In genomic region chr17:42779942-42780815, GRCh38 we compare ENCODE assay signal across 1 cellular context.
A peak's percentile ranks its signal among the peaks of the same experiment; 100 is the strongest.
TF ChIP-seq lines count a peak whose summit lies in the region.

Gene WNK4 (plus strand): TSS chr17:42780610. CDS start chr17:42780699, 89 bp downstream.

TF ChIP-seq in HepG2, 621 proteins besides CTCF, POLR2A, EP300 and RAD21 (continued from another document and continues in another):
- TF ChIP-seq ZNF549 (CRISPR knock-in tag; IDR thresholded peaks at IDR 0.05): no peak
- 0 out of 2 replicates have a peak, but pooled peaks have one; percentile 57 for TF ChIP-seq TP53 (CRISPR knock-in tag; conservative IDR thresholded peaks at IDR 0.05)
- peak; percentile 85; the same call in 1 of the 2 replicates for TF ChIP-seq ZNF816 (CRISPR knock-in tag; IDR thresholded peaks at IDR 0.05; ENCODE audit: borderline replicate concordance)
- TF ChIP-seq ZNF256 (CRISPR knock-in tag; conservative IDR thresholded peaks at IDR 0.05): 0 out of 2 replicates have a peak, but pooled peaks have one; percentile 25
- TF ChIP-seq PHF21A (CRISPR knock-in tag; IDR thresholded peaks at IDR 0.05): peak; percentile 89
- TF ChIP-seq POGZ (CRISPR knock-in tag; IDR thresholded peaks at IDR 0.05): peak; percentile 67
- TF ChIP-seq MBD4 (IDR thresholded peaks at IDR 0.05; ENCODE audit: borderline replicate concordance, low read length): no peak
- TF ChIP-seq ZNF720 (CRISPR knock-in tag; IDR thresholded peaks at IDR 0.05): no peak; the same call in 1 of the 2 replicates
- peak; percentile 92 for TF ChIP-seq ZNF792 (CRISPR knock-in tag; IDR thresholded peaks at IDR 0.05)
- TF ChIP-seq HBP1 (CRISPR knock-in tag; IDR thresholded peaks at IDR 0.05; ENCODE audit: low read depth): peak; percentile 58
- peak; percentile 78; the same call in 1 of the 2 replicates for TF ChIP-seq ARNTL (CRISPR knock-in tag; IDR thresholded peaks at IDR 0.05)
- TF ChIP-seq GTF2F1 (IDR thresholded peaks at IDR 0.05; ENCODE audit: low read length): no peak
- TF ChIP-seq ZIK1 (CRISPR knock-in tag; IDR thresholded peaks at IDR 0.05; ENCODE audit: borderline replicate concordance, low read depth): no peak
- peak; percentile 97 for TF ChIP-seq ZNF772 (CRISPR knock-in tag; IDR thresholded peaks at IDR 0.05)
- TF ChIP-seq ASH2L (IDR thresholded peaks at IDR 0.05; ENCODE audit: insufficient read length, low read depth, low read length): peak; percentile 81
- TF ChIP-seq FOXM1 (CRISPR knock-in tag; IDR thresholded peaks at IDR 0.05): no peak
- TF ChIP-seq GTF3A (CRISPR knock-in tag; conservative IDR thresholded peaks at IDR 0.05): 0 out of 2 replicates have a peak, but pooled peaks have one; percentile 24
- TF ChIP-seq ZNF672 (CRISPR knock-in tag; IDR thresholded peaks at IDR 0.05): no peak
- TF ChIP-seq NR2F6 (IDR thresholded peaks at IDR 0.05): peak; percentile 63
- peak; percentile 77; the same call in 1 of the 2 replicates for TF ChIP-seq NR2F6 (CRISPR knock-in tag; IDR thresholded peaks at IDR 0.05)
- TF ChIP-seq SKIL (CRISPR knock-in tag; IDR thresholded peaks at IDR 0.05; ENCODE audit: borderline replicate concordance): peak; percentile 91
- TF ChIP-seq MAFG (CRISPR knock-in tag; IDR thresholded peaks at IDR 0.05): no peak
- peak; percentile 68; the same call in 1 of the 2 replicates for TF ChIP-seq FOXC1 (CRISPR knock-in tag; IDR thresholded peaks at IDR 0.05; ENCODE audit: borderline replicate concordance)
- peak; percentile 96 for TF ChIP-seq WIZ (CRISPR knock-in tag; IDR thresholded peaks at IDR 0.05)
- no peak; the same call in 1 of the 2 replicates for TF ChIP-seq NFKB2 (CRISPR knock-in tag; IDR thresholded peaks at IDR 0.05; ENCODE audit: borderline replicate concordance)
- peak; percentile 79 for TF ChIP-seq HOXA3 (CRISPR knock-in tag; IDR thresholded peaks at IDR 0.05)
- no peak for TF ChIP-seq BCLAF1 (IDR thresholded peaks at IDR 0.05)
- peak; percentile 88 for TF ChIP-seq MLX (CRISPR knock-in tag; IDR thresholded peaks at IDR 0.05)
- TF ChIP-seq RAD51 (IDR thresholded peaks at IDR 0.05; ENCODE audit: borderline replicate concordance): no peak
- peak; percentile 72 for TF ChIP-seq ELF1 (CRISPR knock-in tag; IDR thresholded peaks at IDR 0.05)
- TF ChIP-seq FOXK1 (CRISPR knock-in tag; IDR thresholded peaks at IDR 0.05; ENCODE audit: borderline replicate concordance, low read depth): peak; percentile 77
- TF ChIP-seq NFIB (CRISPR knock-in tag; IDR thresholded peaks at IDR 0.05; ENCODE audit: borderline replicate concordance): no peak
- peak; percentile 90 for TF ChIP-seq ZNF878 (CRISPR knock-in tag; IDR thresholded peaks at IDR 0.05)
- TF ChIP-seq JDP2 (CRISPR knock-in tag; IDR thresholded peaks at IDR 0.05; ENCODE audit: borderline replicate concordance): no peak
- TF ChIP-seq PAWR (CRISPR knock-in tag; IDR thresholded peaks at IDR 0.05; ENCODE audit: borderline replicate concordance): no peak
- no peak for TF ChIP-seq SMAD1 (CRISPR knock-in tag; IDR thresholded peaks at IDR 0.05; ENCODE audit: borderline replicate concordance, low read depth)
- TF ChIP-seq NFRKB (IDR thresholded peaks at IDR 0.05): no peak
- TF ChIP-seq TERF1 (CRISPR knock-in tag; IDR thresholded peaks at IDR 0.05): no peak; the same call in 1 of the 2 replicates
- no peak for TF ChIP-seq ZMYM2 (CRISPR knock-in tag; IDR thresholded peaks at IDR 0.05)
- TF ChIP-seq ZNF460 (CRISPR knock-in tag; IDR thresholded peaks at IDR 0.05; ENCODE audit: borderline replicate concordance): no peak; the same call in 1 of the 2 replicates
- TF ChIP-seq MTERF4 (CRISPR knock-in tag; IDR thresholded peaks at IDR 0.05): peak; percentile 97
- TF ChIP-seq ZNF570 (CRISPR knock-in tag; IDR thresholded peaks at IDR 0.05; ENCODE audit: borderline replicate concordance): 0 out of 2 replicates have a peak, but pooled peaks have one; percentile 12
- TF ChIP-seq JUN (CRISPR knock-in tag; IDR thresholded peaks at IDR 0.05): no peak
- TF ChIP-seq ZNF124 (CRISPR knock-in tag; IDR thresholded peaks at IDR 0.05): no peak; the same call in 1 of the 2 replicates
- peak; percentile 10; the same call in 1 of the 2 replicates for TF ChIP-seq ZNF768 (CRISPR knock-in tag; IDR thresholded peaks at IDR 0.05)
- 0 out of 2 replicates have a peak, but pooled peaks have one; percentile 3 for TF ChIP-seq SALL2 (CRISPR knock-in tag; IDR thresholded peaks at IDR 0.05)
- peak; percentile 95 for TF ChIP-seq RXRB (CRISPR knock-in tag; IDR thresholded peaks at IDR 0.05; ENCODE audit: borderline replicate concordance)
- peak; percentile 69 for TF ChIP-seq NR2C2 (CRISPR knock-in tag; IDR thresholded peaks at IDR 0.05; ENCODE audit: borderline replicate concordance)
- TF ChIP-seq BORCS8-MEF2B (CRISPR knock-in tag; IDR thresholded peaks at IDR 0.05): peak; percentile 70; the same call in 1 of the 2 replicates
- TF ChIP-seq HOXD1 (CRISPR knock-in tag; IDR thresholded peaks at IDR 0.05): no peak
- TF ChIP-seq ZNF251 (CRISPR knock-in tag; IDR thresholded peaks at IDR 0.05): no peak
- TF ChIP-seq NBN (conservative IDR thresholded peaks at IDR 0.05): no peak
- peak; percentile 56; the same call in 1 of the 2 replicates for TF ChIP-seq DR1 (CRISPR knock-in tag; IDR thresholded peaks at IDR 0.05)
- no peak; the same call in 1 of the 2 replicates for TF ChIP-seq SIX4 (CRISPR knock-in tag; IDR thresholded peaks at IDR 0.05)
- TF ChIP-seq HNRNPL (IDR thresholded peaks at IDR 0.05; ENCODE audit: low read depth, low read length): peak; percentile 64; the same call in 1 of the 2 replicates
- no peak for TF ChIP-seq ZKSCAN1 (IDR thresholded peaks at IDR 0.05; ENCODE audit: low read length)
- no peak for TF ChIP-seq LRRFIP1 (CRISPR knock-in tag; conservative IDR thresholded peaks at IDR 0.05)
- TF ChIP-seq ZNF17 (CRISPR knock-in tag; IDR thresholded peaks at IDR 0.05): no peak; the same call in 1 of the 2 replicates
- no peak; the same call in 1 of the 2 replicates for TF ChIP-seq ZNF329 (CRISPR knock-in tag; IDR thresholded peaks at IDR 0.05; ENCODE audit: low read depth)
- TF ChIP-seq ZNF446 (CRISPR knock-in tag; IDR thresholded peaks at IDR 0.05): peak; percentile 96; the same call in 1 of the 2 replicates
- TF ChIP-seq ZNF20 (CRISPR knock-in tag; IDR thresholded peaks at IDR 0.05): no peak
- TF ChIP-seq PHF20 (CRISPR knock-in tag; IDR thresholded peaks at IDR 0.05): peak; percentile 48; the same call in 1 of the 2 replicates
- no peak for TF ChIP-seq HOXA7 (CRISPR knock-in tag; IDR thresholded peaks at IDR 0.05)
- TF ChIP-seq ZNF83 (CRISPR knock-in tag; IDR thresholded peaks at IDR 0.05; ENCODE audit: borderline replicate concordance): peak; percentile 17
- TF ChIP-seq TFE3 (CRISPR knock-in tag; IDR thresholded peaks at IDR 0.05): peak; percentile 78
- TF ChIP-seq SP2 (CRISPR knock-in tag; IDR thresholded peaks at IDR 0.05): peak; percentile 53
- TF ChIP-seq HMGA1 (CRISPR knock-in tag; conservative IDR thresholded peaks at IDR 0.05): no peak
- TF ChIP-seq MEIS2 (CRISPR knock-in tag; IDR thresholded peaks at IDR 0.05): no peak; the same call in 1 of the 2 replicates
